In genomic region chr17:77315551-77316190, GRCh38 we compare ENCODE assay signal across 9 cellular contexts.
DNase-seq lines count a peak whose midpoint lies in the region; ATAC-seq and TF ChIP-seq lines count a peak whose summit lies in the region.
"Had no signal": no experiment of that assay in that cellular context is flagged by ENCODE, and none has a peak within 500 bp of the region (broad histone marks: within the 10 kb centered on the region; RNA-seq: fewer than 3 reads in every experiment).

No MANE protein-coding gene starts in this region.

- peak overlapping the region; percentile 71 to 80 for H3K27ac ChIP-seq in ascending aorta
- peak overlapping the region; percentile 50 to 93 (median 69) for H3K27ac ChIP-seq in right lobe of liver
- H3K27ac ChIP-seq in transverse colon, result peak overlapping the region in 3 of 4 donors; percentile 28 to 59 (median 39)

- no peaks in the 10 kb centered on the region for H3K27me3 ChIP-seq in ascending aorta
- H3K27me3 ChIP-seq in right lobe of liver, result no peaks in the 10 kb centered on the region
- H3K27me3 ChIP-seq in transverse colon, result no peaks in the 10 kb centered on the region

- TF ChIP-seq POLR2A in right lobe of liver (IDR thresholded peaks at IDR 0.05) (no peak), transverse colon (IDR thresholded peaks at IDR 0.05) (no peak)

- no peaks in the 10 kb centered on the region for H3K36me3 ChIP-seq in ascending aorta
- no peaks in the 10 kb centered on the region for H3K36me3 ChIP-seq in right lobe of liver
- H3K36me3 ChIP-seq in transverse colon, result no peaks in the 10 kb centered on the region

- ATAC-seq in right lobe of liver, result peak; percentile 6 to 24 (median 16)
- ATAC-seq in GM18861 (IDR thresholded peaks at IDR 0.05; ENCODE audit: unreplicated experiment), result no peak
- ATAC-seq: activated CD8-positive, alpha-beta T cell treated with anti-CD3 and anti-CD28 coated beads for 36 hours had no signal

- WGBS in right lobe of liver (ENCODE audit: insufficient coverage, low coverage, low lambda C conversion rate, missing lambda C conversion rate), result 33% methylated on average over 5 of the region's 16 CpGs
- WGBS in transverse colon (ENCODE audit: low coverage in 1 of 2), 2 donors, result 69% methylated on average over 14 of the region's 16 CpGs; no CpG with 5 or more reads in 1 of the 2 donors

- H3K4me1 ChIP-seq in ascending aorta (peaks cover 9 to 42% of the 10 kb centered on the region in 2 donors), right lobe of liver (peaks cover 0 to 55% (median 28%) of the 10 kb centered on the region in 4 donors), transverse colon (peaks cover 25 to 65% (median 48%) of the 10 kb centered on the region in 4 donors)

- in situ Hi-C loops in transverse colon (cut with MboI; ENCODE audit: low pct_ligation_motif_present in 1 of 4, low pct_unique_long_range_greater_than_20kb in 1 of 4, low sequenced_read_pairs in 3 of 4), result no loop called here

- peak; percentile 34 for DNase-seq in HK-2 (ENCODE audit: unreplicated experiment)
- DNase-seq in ascending aorta (ENCODE audit: low spot score in 2 of 2), result no peak
- peak; percentile 55 to 64 (median 60) for DNase-seq in right lobe of liver
- DNase-seq in transverse colon, result peak; percentile 19
- DNase-seq in glomerular visceral epithelial cell (ENCODE audit: extremely low spot score), result no peak
- no peak for DNase-seq in DMS53 treated with DMSO at 0.1 percent for 48 hours (lab: John Stamatoyannopoulos, UW; ENCODE audit: unreplicated experiment)
- DNase-seq: activated CD8-positive, alpha-beta T cell treated with anti-CD3 and anti-CD28 coated beads for 36 hours; NCI-H187 treated with DMSO at 0.1 percent for 48 hours had no signal

- TF ChIP-seq CTCF in ascending aorta (IDR thresholded peaks at IDR 0.05) (no peak), right lobe of liver (IDR thresholded peaks at IDR 0.05) (no peak), transverse colon (IDR thresholded peaks at IDR 0.05) (no peak)

- H3K4me3 ChIP-seq in ascending aorta, result no peak overlapping the region
- H3K4me3 ChIP-seq in right lobe of liver, result no peak overlapping the region
- H3K4me3 ChIP-seq in transverse colon, result no peak overlapping the region

- no peaks in the 10 kb centered on the region for H3K9me3 ChIP-seq in ascending aorta
- no peaks in the 10 kb centered on the region for H3K9me3 ChIP-seq in right lobe of liver
- no peaks in the 10 kb centered on the region for H3K9me3 ChIP-seq in transverse colon

- no peak for TF ChIP-seq EP300 in transverse colon (IDR thresholded peaks at IDR 0.05; ENCODE audit: low read depth)

- intact Hi-C loops in ascending aorta (cut with DNase I) (loop anchor here (5.0 kb wide), 1 partner anchor 517 kb away; no protein-coding TSS in a partner anchor), right lobe of liver (cut with DNase I) (no loop called here), transverse colon (cut with DNase I; ENCODE audit: low total_unique reads) (no loop called here)

Comparison
In these comparisons a context has a peak if more than half of its experiments do, and no peak if none do; other contexts are left out.
1. DNase-seq: peak in HK-2 (single experiment), right lobe of liver (3 of 3) and transverse colon (single experiment); none in ascending aorta (0 of 2), glomerular visceral epithelial cell (single experiment) and DMS53 treated with DMSO at 0.1 percent for 48 hours (single experiment).
2. Peak in every context shown above with its lines, with median percentiles within 50 percentile points of each other: H3K27ac ChIP-seq.